In genomic region chr19:1445932-1446712, GRCh38 we compare ENCODE assay signal across 8 cellular contexts. TPM values are rescaled to one million over a fixed set of nuclear protein-coding genes. Genes with fewer than 3 reads are reported as not detected.
A peak's percentile ranks its signal among the peaks of the same experiment; 100 is the strongest.
DNase-seq lines count a peak whose midpoint lies in the region; ATAC-seq lines count a peak whose summit lies in the region.

No MANE protein-coding gene starts in this region.

- peaks cover 18% of the 10 kb centered on the region for H3K4me1 ChIP-seq in SJSA1 (replicated peaks)

- DNase-seq in DMS 273 (lab: John Stamatoyannopoulos, UW; ENCODE audit: unreplicated experiment), result peak; percentile 87
- no peak for DNase-seq in DMS 273 treated with DMSO at 0.1 percent for 48 hours (lab: John Stamatoyannopoulos, UW)
- DNase-seq in SJSA1 (ENCODE audit: low read depth in 1 of 2, low spot score in 2 of 2), result no peak
- DNase-seq in left cardiac atrium, result no peak
- DNase-seq in superior temporal gyrus (ENCODE audit: extremely low spot score), result peak; percentile 24
- no peak for DNase-seq in LoVo (ENCODE audit: low spot score)

- H3K4me3 ChIP-seq in SJSA1, result 0 out of 2 replicates have a peak overlapping the region, but pooled peaks have one; percentile 5

- H3K27ac ChIP-seq in SJSA1, result no peak overlapping the region

- ATAC-seq in left cardiac atrium (peak; percentile 38 to 56), GM21825 (IDR thresholded peaks at IDR 0.05; ENCODE audit: unreplicated experiment) (no peak), HG02759 (IDR thresholded peaks at IDR 0.05; ENCODE audit: unreplicated experiment) (no peak)

- H3K27me3 ChIP-seq in SJSA1 (replicated peaks), result peaks cover 45% of the 10 kb centered on the region

- no peaks in the 10 kb centered on the region; the same call in 1 of the 2 replicates for H3K9me3 ChIP-seq in SJSA1 (replicated peaks)

- intact Hi-C loops in left cardiac atrium (cut with DNase I), result no loop called here

- peaks cover 31% of the 10 kb centered on the region for H3K36me3 ChIP-seq in SJSA1

RNA-seq across cellular contexts. Expression of gene APC2, which starts 3.8 kb away (rescaled TPM):
- 0.25 TPM in 1 of 2 replicates, not detected in the other for total RNA-seq in SJSA1 (2014; rRNA removed; shearing (Covaris generic))
- under 1 TPM; 0.18 to 0.21 TPM for total RNA-seq in left cardiac atrium

RNA-seq across cellular contexts. Expression of gene RPS15, which starts 7.9 kb away (rescaled TPM):
- total RNA-seq in SJSA1 (2014; rRNA removed; shearing (Covaris generic)), result 1,442 and 2,183 TPM in 2 replicates
- 100 to 1,000 TPM; 714 to 737 TPM for total RNA-seq in left cardiac atrium

RNA-seq across cellular contexts. Expression of gene C19orf25, which starts 32.9 kb away (rescaled TPM):
- total RNA-seq in SJSA1 (2014; rRNA removed; shearing (Covaris generic)), result 29.3 and 34.2 TPM in 2 replicates
- 10 to 100 TPM; 16.1 to 18.9 TPM for total RNA-seq in left cardiac atrium

RNA-seq across cellular contexts. Expression of gene DAZAP1, which starts 38.7 kb away (rescaled TPM):
- 92.9 and 131 TPM in 2 replicates for total RNA-seq in SJSA1 (2014; rRNA removed; shearing (Covaris generic))
- total RNA-seq in left cardiac atrium, result 10 to 100 TPM; 74.1 to 95.7 TPM

RNA-seq across cellular contexts. Expression of gene PCSK4, which starts 44.0 kb away (rescaled TPM):
- total RNA-seq in SJSA1 (2014; rRNA removed; shearing (Covaris generic)), result 0.34 TPM in 1 of 2 replicates, not detected in the other
- total RNA-seq in left cardiac atrium, result 1 to 10 TPM in 1 of 2 donors, under 1 TPM in 1; 0.89 to 1.6 TPM

Comparison
In these comparisons a context has a peak if more than half of its experiments do, and no peak if none do; other contexts are left out.
1. DNase-seq: peak in DMS 273 (single experiment) and superior temporal gyrus (single experiment); none in DMS 273 treated with DMSO at 0.1 percent for 48 hours (single experiment), SJSA1 (0 of 2), left cardiac atrium (single experiment) and LoVo (single experiment).
2. ATAC-seq: peak in left cardiac atrium (2 of 2); none in GM21825 (single experiment) and HG02759 (single experiment).